Comparison of ENCODE assay signal across 2 cellular contexts in genomic region chr15:68218847-68219798, GRCh38.
TF ChIP-seq lines count a peak whose summit lies in the region.

No MANE protein-coding gene starts in this region.

TF ChIP-seq in HepG2, 621 proteins besides CTCF, POLR2A, EP300 and RAD21:
- TF ChIP-seq NFYB (CRISPR knock-in tag; IDR thresholded peaks at IDR 0.05) (0 out of 2 replicates have a peak, but pooled peaks have one; percentile 12), USF2 (IDR thresholded peaks at IDR 0.05; ENCODE audit: low read depth, low read length) (peak; percentile 32; the same call in 1 of the 2 replicates), USF2 (CRISPR knock-in tag; IDR thresholded peaks at IDR 0.05; ENCODE audit: borderline replicate concordance) (no peak; the same call in 1 of the 2 replicates), NFYC (CRISPR knock-in tag; IDR thresholded peaks at IDR 0.05) (peak; percentile 49), ATF5 (CRISPR knock-in tag; IDR thresholded peaks at IDR 0.05; ENCODE audit: low read depth) (no peak), DZIP1 (CRISPR knock-in tag; IDR thresholded peaks at IDR 0.05) (no peak), KAT7 (CRISPR knock-in tag; IDR thresholded peaks at IDR 0.05; ENCODE audit: borderline replicate concordance) (no peak)
TF ChIP-seq in HepG2: peak in this region for 3.

TF ChIP-seq in WTC11, 78 proteins besides CTCF, POLR2A, EP300 and RAD21:
- TF ChIP-seq NR1H2 (CRISPR knock-in tag; IDR thresholded peaks at IDR 0.05) = no peak
- peak; percentile 70 for TF ChIP-seq USF2 (CRISPR knock-in tag; IDR thresholded peaks at IDR 0.05)
- no peak for TF ChIP-seq ATF2 (CRISPR knock-in tag; IDR thresholded peaks at IDR 0.05; ENCODE audit: borderline replicate concordance, low read depth)
- TF ChIP-seq KAT7 (CRISPR knock-in tag; IDR thresholded peaks at IDR 0.05; ENCODE audit: borderline replicate concordance) = no peak
- TF ChIP-seq FOXJ3 (CRISPR knock-in tag; IDR thresholded peaks at IDR 0.05; ENCODE audit: borderline replicate concordance) = no peak
